ENCODE assay signal across 19 cellular contexts in the genomic region with DNA sequence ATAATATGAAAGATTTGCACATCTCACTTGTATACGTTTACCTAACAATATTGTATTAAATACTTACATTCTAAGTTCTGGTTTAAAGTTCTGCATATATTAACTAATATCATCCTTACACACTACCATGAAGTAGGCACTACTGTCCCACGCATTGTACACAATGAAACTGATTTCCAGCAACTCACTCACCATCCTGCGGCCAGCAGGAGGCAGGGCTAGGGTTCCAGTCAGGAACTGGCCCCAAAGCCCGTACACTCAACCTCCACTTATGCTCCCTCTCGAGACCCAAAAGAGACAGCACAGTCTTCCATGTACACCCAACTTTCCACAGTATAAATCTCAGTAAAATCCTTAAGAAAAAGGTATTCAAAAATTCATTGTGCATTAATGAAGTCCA. TPM values are rescaled to one million over a fixed set of nuclear protein-coding genes. Genes with fewer than 3 reads are reported as not detected.
"Had no signal": no experiment of that assay in that cellular context is flagged by ENCODE, and none has a peak within 500 bp of the region (broad histone marks: within the 10 kb centered on the region; RNA-seq: fewer than 3 reads in every experiment).

No MANE protein-coding gene starts in this region.

- H3K9me3 Mint-ChIP-seq: activated B cell treated with CpG ODN at 0.5 μM for 24 hours; activated CD8-positive, alpha-beta T cell treated with anti-CD3 and anti-CD28 coated beads for 36 hours; activated naive CD4-positive, alpha-beta T cell treated with anti-CD3 and anti-CD28 coated beads, Interleukin-2, amount 10 ng/mL, durations not matched to agents 7 days and 5 days; activated T-cell treated with anti-CD3 and anti-CD28 coated beads, Interleukin-2, amount 50 U/mL, for 24 hours; activated T-helper 2 cell treated with anti-CD3 and anti-CD28 coated beads, Interferon-gamma antibody, Interleukin-2, Interleukin-4, amounts not matched to agents 10 μg/mL and 5 μg/mL and 100 μg/mL, durations not matched to agents 14 hours and 24 hours and 36 hours; stimulated activated memory B cell treated with anti-CD40 and anti-IgM and Interleukin-4, amounts not matched to agents 10 μg/mL and 1 μg/mL and 100 μg/mL, for 72 hours; T-helper 2 cell treated with Interferon-gamma antibody and Interleukin-4, amounts not matched to agents 5 μg/mL and 100 μg/mL, for 36 hours; type B pancreatic cell had no signal

- H3K36me3 Mint-ChIP-seq: activated naive CD4-positive, alpha-beta T cell treated with anti-CD3 and anti-CD28 coated beads, Interleukin-2, amount 10 ng/mL, durations not matched to agents 7 days and 5 days; memory B cell; stimulated activated memory B cell treated with anti-CD40 and anti-IgM and Interleukin-4, amounts not matched to agents 10 μg/mL and 1 μg/mL and 100 μg/mL, for 72 hours; type B pancreatic cell had no signal

- H3K9me3 ChIP-seq: testis had no signal

- DNase-seq: activated B cell treated with CpG ODN at 0.5 μM for 24 hours; activated CD4-positive, alpha-beta T cell treated with anti-CD3 and anti-CD28 coated beads for 4 hours; activated CD8-positive, alpha-beta T cell treated with anti-CD3 and anti-CD28 coated beads for 36 hours; activated naive CD4-positive, alpha-beta T cell treated with anti-CD3 and anti-CD28 coated beads, Interleukin-2, amount 10 ng/mL, durations not matched to agents 7 days and 5 days; activated T-cell treated with anti-CD3 and anti-CD28 coated beads, Interleukin-2, amount 50 U/mL, for 24 hours; erythroblast; foreskin melanocyte; stimulated activated CD4-positive, alpha-beta T cell treated with anti-CD3 and anti-CD28 coated beads, Interleukin-4, amount 100 ng/mL, for 24 hours; testis had no signal

- H3K27ac ChIP-seq: coronary artery, testis had no signal

- ATAC-seq: activated CD8-positive, alpha-beta T cell treated with anti-CD3 and anti-CD28 coated beads for 36 hours; sciatic nerve; stimulated activated memory B cell treated with anti-CD40 and anti-IgM and Interleukin-4, amounts not matched to agents 10 μg/mL and 1 μg/mL and 100 μg/mL, for 72 hours had no signal

- H3K27ac Mint-ChIP-seq: activated B cell treated with CpG ODN at 0.5 μM for 24 hours; activated CD8-positive, alpha-beta T cell treated with anti-CD3 and anti-CD28 coated beads for 36 hours; activated naive CD4-positive, alpha-beta T cell treated with anti-CD3 and anti-CD28 coated beads, Interleukin-2, amount 10 ng/mL, durations not matched to agents 7 days and 5 days; activated T-cell treated with anti-CD3 and anti-CD28 coated beads, Interleukin-2, amount 50 U/mL, for 24 hours; activated T-helper 2 cell treated with anti-CD3 and anti-CD28 coated beads, Interferon-gamma antibody, Interleukin-2, Interleukin-4, amounts not matched to agents 10 μg/mL and 5 μg/mL and 100 μg/mL, durations not matched to agents 14 hours and 24 hours and 36 hours; memory B cell; stimulated activated memory B cell treated with anti-CD40 and anti-IgM and Interleukin-4, amounts not matched to agents 10 μg/mL and 1 μg/mL and 100 μg/mL, for 72 hours; T-helper 2 cell treated with Interferon-gamma antibody and Interleukin-4, amounts not matched to agents 5 μg/mL and 100 μg/mL, for 36 hours; type B pancreatic cell had no signal

- H3K4me3 Mint-ChIP-seq: activated B cell treated with CpG ODN at 0.5 μM for 24 hours; activated CD8-positive, alpha-beta T cell treated with anti-CD3 and anti-CD28 coated beads for 36 hours; activated naive CD4-positive, alpha-beta T cell treated with anti-CD3 and anti-CD28 coated beads, Interleukin-2, amount 10 ng/mL, durations not matched to agents 7 days and 5 days; activated T-cell treated with anti-CD3 and anti-CD28 coated beads, Interleukin-2, amount 50 U/mL, for 24 hours; memory B cell; stimulated activated memory B cell treated with anti-CD40 and anti-IgM and Interleukin-4, amounts not matched to agents 10 μg/mL and 1 μg/mL and 100 μg/mL, for 72 hours; T-helper 2 cell treated with Interferon-gamma antibody and Interleukin-4, amounts not matched to agents 5 μg/mL and 100 μg/mL, for 36 hours; type B pancreatic cell had no signal

- H3K27me3 ChIP-seq: testis had no signal

- H3K4me3 ChIP-seq: coronary artery, smooth muscle cell, testis had no signal

- H3K4me2 ChIP-seq: smooth muscle cell had no signal

- H3K4me1 ChIP-seq: testis had no signal

- H3K4me1 Mint-ChIP-seq: activated B cell treated with CpG ODN at 0.5 μM for 24 hours; activated naive CD4-positive, alpha-beta T cell treated with anti-CD3 and anti-CD28 coated beads, Interleukin-2, amount 10 ng/mL, durations not matched to agents 7 days and 5 days; memory B cell; stimulated activated memory B cell treated with anti-CD40 and anti-IgM and Interleukin-4, amounts not matched to agents 10 μg/mL and 1 μg/mL and 100 μg/mL, for 72 hours had no signal

RNA-seq across cellular contexts. Expression of gene GRID1, which starts 41.4 kb away (rescaled TPM):
- total RNA-seq: activated B cell treated with CpG ODN at 0.5 μM for 24 hours; activated CD8-positive, alpha-beta T cell treated with anti-CD3 and anti-CD28 coated beads for 36 hours; activated T-helper 2 cell treated with anti-CD3 and anti-CD28 coated beads, Interferon-gamma antibody, Interleukin-2, Interleukin-4, amounts not matched to agents 10 μg/mL and 5 μg/mL and 100 μg/mL, durations not matched to agents 14 hours and 24 hours and 36 hours; mononuclear cell had no signal
- polyA plus RNA-seq: aorta had no signal
